ENCODE assay signal across 25 cellular contexts in the genomic region with DNA sequence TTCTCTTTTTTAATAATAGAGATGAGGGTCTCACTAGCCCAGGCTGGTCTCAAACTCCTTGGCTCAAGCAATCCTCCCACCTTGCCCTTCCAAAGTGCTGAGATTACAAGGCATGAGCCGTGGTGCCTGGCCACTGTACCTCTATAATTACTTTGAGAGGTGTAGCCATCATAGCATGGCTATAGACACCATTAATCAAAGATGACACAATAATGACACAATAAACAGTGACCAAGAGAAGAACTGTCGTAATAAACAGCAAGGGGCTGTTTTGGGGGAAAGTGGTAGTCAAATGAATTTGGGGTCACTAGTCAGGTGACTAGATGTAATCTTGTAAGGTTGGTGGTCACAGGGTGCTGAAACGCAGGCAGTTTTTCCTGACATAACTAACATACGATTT. TPM values are rescaled to one million over a fixed set of nuclear protein-coding genes. Genes with fewer than 3 reads are reported as not detected.
DNase-seq lines count a peak whose midpoint lies in the region; ATAC-seq, FAIRE-seq and TF ChIP-seq lines count a peak whose summit lies in the region.
"Had no signal": no experiment of that assay in that cellular context is flagged by ENCODE, and none has a peak within 500 bp of the region (broad histone marks: within the 10 kb centered on the region; RNA-seq: fewer than 3 reads in every experiment).

No MANE protein-coding gene starts in this region.

- TF ChIP-seq EP300 in K562 (IDR thresholded peaks at IDR 0.05; ENCODE audit: low read length) (no peak), esophagus muscularis mucosa (IDR thresholded peaks at IDR 0.05) (no peak)

- DNase-seq in NCI-H146 (lab: John Stamatoyannopoulos, UW) (peak; percentile 30), NCI-H146 treated with DMSO at 0.1 percent for 48 hours (lab: John Stamatoyannopoulos, UW; ENCODE audit: unreplicated experiment) (no peak), NCI-H2227 (lab: John Stamatoyannopoulos, UW; ENCODE audit: unreplicated experiment) (peak; percentile 6), K562 (ENCODE audit: extremely low read depth in 1 of 4, low spot score in 3 of 4) (no peak), smooth muscle cell (lab: John Stamatoyannopoulos, UW; ENCODE audit: unreplicated experiment) (no peak), esophagus muscularis mucosa (ENCODE audit: extremely low spot score) (no peak)
- DNase-seq in naive thymus-derived CD8-positive, alpha-beta T cell: no peak
- DNase-seq: 8988T; Calu3; CD8-positive, alpha-beta memory T cell; DMS153; GDM1; GOT3; NCI-H1092 treated with DMSO at 0.1 percent for 48 hours; NCI-H1436 treated with DMSO at 0.1 percent for 48 hours; NCI-H2081; NCI-H2171; NCI-H446 treated with DMSO at 0.1 percent for 48 hours; NCI-H774; Right ventricle myocardium superior had no signal

- H3K9me3 ChIP-seq in K562 (replicated peaks; ENCODE audit: control insufficient read depth, insufficient read depth, low read depth, low read length): no peaks in the 10 kb centered on the region
- H3K9me3 ChIP-seq in smooth muscle cell (replicated peaks; ENCODE audit: low read depth): no peaks in the 10 kb centered on the region
- H3K9me3 ChIP-seq in esophagus muscularis mucosa: peaks cover 0 to 24% (median 8%) of the 10 kb centered on the region in 4 donors

- H3K9ac ChIP-seq in K562 (ENCODE audit: insufficient read depth in 1 of 2, low read depth in 2 of 2, low read length in 2 of 2) (no peak overlapping the region), smooth muscle cell (ENCODE audit: low read depth) (no peak overlapping the region)
- H3K9ac ChIP-seq: KMS-11 had no signal

- BruUV-seq in K562 (replicated peaks; lab: Mats Ljungman, UMichigan): no TSS peak

- peaks cover 0 to 17% (median 2%) of the 10 kb centered on the region in 9 donors for H3K9me3 Mint-ChIP-seq in naive thymus-derived CD8-positive, alpha-beta T cell

- H4K20me1 ChIP-seq in K562 (replicated peaks; ENCODE audit: control insufficient read depth, insufficient read depth, low read length): no peaks in the 10 kb centered on the region
- no peaks in the 10 kb centered on the region for H4K20me1 ChIP-seq in smooth muscle cell (ENCODE audit: low read depth)

- 53% methylated on average over 4 of the region's 4 CpGs for WGBS in K562 (ENCODE audit: insufficient coverage, low coverage, missing lambda C conversion rate)
- WGBS in smooth muscle cell (ENCODE audit: low lambda C conversion rate): 68% methylated on average over 4 of the region's 4 CpGs
- 93% methylated on average over 4 of the region's 4 CpGs for WGBS in esophagus muscularis mucosa

- peaks cover 0 to 6% (median 4%) of the 10 kb centered on the region in 3 donors for H3K36me3 Mint-ChIP-seq in naive thymus-derived CD8-positive, alpha-beta T cell

- CTCF ChIA-PET in K562 (lab: Yijun Ruan, JAX; ENCODE audit: low intra/inter-chr PET ratio): no interaction called here

- no peak overlapping the region for H3K4me3 ChIP-seq in K562
- no peak overlapping the region for H3K4me3 ChIP-seq in smooth muscle cell
- no peak overlapping the region for H3K4me3 ChIP-seq in esophagus muscularis mucosa

- H3K9me1 ChIP-seq in K562 (ENCODE audit: control insufficient read depth, insufficient read depth, low read length): no peaks in the 10 kb centered on the region

- H3K79me2 ChIP-seq in K562 (ENCODE audit: control insufficient read depth, insufficient read depth, low read length) (no peaks in the 10 kb centered on the region), smooth muscle cell (ENCODE audit: low read depth) (no peaks in the 10 kb centered on the region)

- TF ChIP-seq RAD21 in K562 (CRISPR knock-in tag; conservative IDR thresholded peaks at IDR 0.05 in 1 of 2, IDR thresholded peaks at IDR 0.05 in 1 of 2): no peak

- POLR2A ChIA-PET in K562 (lab: Yijun Ruan, JAX): interaction anchor here (0.6 kb wide), 1 partner anchor 30 kb away, joined by 4 read pairs; a partner anchor contains a TSS
- POLR2A ChIA-PET in naive thymus-derived CD8-positive, alpha-beta T cell (lab: Charles Lee): no interaction called here

- no peak overlapping the region for H3K4me3 Mint-ChIP-seq in naive thymus-derived CD8-positive, alpha-beta T cell
- H3K4me3 Mint-ChIP-seq: CD8-positive, alpha-beta memory T cell had no signal

- no peak for FAIRE-seq in K562 (lab: Jason Lieb, UNC)
- FAIRE-seq: GM18507, HepG2 had no signal

- H3K36me3 ChIP-seq in K562 (ENCODE audit: control insufficient read depth, insufficient read depth, low read length): no peaks in the 10 kb centered on the region
- H3K36me3 ChIP-seq in smooth muscle cell (ENCODE audit: low read depth): no peaks in the 10 kb centered on the region
- no peaks in the 10 kb centered on the region for H3K36me3 ChIP-seq in esophagus muscularis mucosa

- TF ChIP-seq POLR2A in K562 (conservative IDR thresholded peaks at IDR 0.05) (no peak), esophagus muscularis mucosa (IDR thresholded peaks at IDR 0.05; ENCODE audit: low read depth) (no peak)

- no peaks in the 10 kb centered on the region for H3F3A ChIP-seq in smooth muscle cell (ENCODE audit: low read depth)

- H3K27me3 Mint-ChIP-seq in naive thymus-derived CD8-positive, alpha-beta T cell: no peaks in the 10 kb centered on the region
- H3K27me3 Mint-ChIP-seq: CD8-positive, alpha-beta memory T cell had no signal

- H3K27me3 ChIP-seq in K562 (ENCODE audit: control insufficient read depth in 2 of 2, insufficient read depth in 2 of 2, low read length in 2 of 2) (no peaks in the 10 kb centered on the region), smooth muscle cell (ENCODE audit: low read depth) (no peaks in the 10 kb centered on the region), esophagus muscularis mucosa (no peaks in the 10 kb centered on the region)

- H3K4me2 ChIP-seq in K562 (ENCODE audit: insufficient read depth, low read length) (no peak overlapping the region), smooth muscle cell (no peak overlapping the region)
- H3K4me2 ChIP-seq: KMS-11 had no signal

- H3K4me1 Mint-ChIP-seq in naive thymus-derived CD8-positive, alpha-beta T cell: peaks cover 7 to 10% (median 8%) of the 10 kb centered on the region in 4 donors

- H2AFZ ChIP-seq in K562 (ENCODE audit: low read depth, low read length) (no peak overlapping the region), smooth muscle cell (ENCODE audit: low read depth) (no peak overlapping the region)

- no peak overlapping the region for H3K27ac Mint-ChIP-seq in naive thymus-derived CD8-positive, alpha-beta T cell
- H3K27ac Mint-ChIP-seq: CD8-positive, alpha-beta memory T cell had no signal

- TF ChIP-seq CTCF in K562 (IDR thresholded peaks at IDR 0.05 in 2 of 3, conservative IDR thresholded peaks at IDR 0.05 in 1 of 3; ENCODE audit: insufficient read depth in 2 of 3, low read depth in 1 of 3, low read length in 3 of 3) (no peak), smooth muscle cell (IDR thresholded peaks at IDR 0.05; ENCODE audit: borderline replicate concordance, insufficient read depth, poor library complexity, severe bottlenecking) (no peak), esophagus muscularis mucosa (IDR thresholded peaks at IDR 0.05) (no peak)

- in situ Hi-C loops in K562 (cut with MboI): no loop called here

- H3K4me1 ChIP-seq in K562 (replicated peaks in 1 of 2; ENCODE audit: control insufficient read depth in 2 of 2, insufficient read depth in 2 of 2, low read length in 2 of 2) (no peaks in the 10 kb centered on the region; a peak in 2 of 5 replicates), smooth muscle cell (ENCODE audit: low read depth) (no peaks in the 10 kb centered on the region), esophagus muscularis mucosa (no peaks in the 10 kb centered on the region)

- H3K27ac ChIP-seq in K562 (ENCODE audit: extremely low read depth, low read depth, low read length) (no peak overlapping the region), smooth muscle cell (ENCODE audit: low read depth) (peak overlapping the region; percentile 67), esophagus muscularis mucosa (replicated peaks in 1 of 4) (no peak overlapping the region)
- H3K27ac ChIP-seq: C4-2B, KMS-11 had no signal

- no peak for ATAC-seq in K562
- ATAC-seq in GM21423 (IDR thresholded peaks at IDR 0.05; ENCODE audit: unreplicated experiment): no peak
- no peak for ATAC-seq in naive thymus-derived CD8-positive, alpha-beta T cell

- intact Hi-C loops in K562 (cut with micrococcal nuclease) (no loop called here), esophagus muscularis mucosa (cut with DNase I) (no loop called here)

TF ChIP-seq in K562, 482 proteins besides CTCF, POLR2A, EP300 and RAD21:
- TF ChIP-seq MEIS2 (IDR thresholded peaks at IDR 0.05; ENCODE audit: partially characterized antibody) (peak; percentile 51), RAD51 (IDR thresholded peaks at IDR 0.05; ENCODE audit: borderline replicate concordance, low read depth) (no peak), NR2C1 (IDR thresholded peaks at IDR 0.05) (no peak), NR2C1 (tag; IDR thresholded peaks at IDR 0.05) (0 out of 2 replicates have a peak, but pooled peaks have one; percentile 10), ZNF695 (CRISPR knock-in tag; IDR thresholded peaks at IDR 0.05) (no peak)

RNA-seq across cellular contexts. Expression of a gene that starts 30.4 kb away (rescaled TPM):
- total RNA-seq in K562 (2011; cell fraction: chromatin; rRNA removed; ENCODE audit: low replicate concordance): 0.74 and 1.1 TPM in 2 replicates
- total RNA-seq in K562 (2011; cell fraction: nucleolus; rRNA removed): 0.26 and 0.67 TPM in 2 replicates
- 0.84 and 1.3 TPM in 2 replicates for total RNA-seq in K562 (2011; cell fraction: nucleoplasm; rRNA removed)
- total RNA-seq in K562 (2014; rRNA removed) (0.32 and 0.41 TPM in 2 replicates), K562 (2014; rRNA removed; fragmentation: Illumina TruSeq; extraction: Trizol) (0.51 and 0.69 TPM in 2 replicates), K562 (2015; rRNA removed; fragmentation: Illumina TruSeq; extraction: Trizol) (0.23 and 0.36 TPM in 2 replicates), K562 (2021) (0.58 and 0.74 TPM in 2 replicates), smooth muscle cell (27.0 and 30.0 TPM in 2 replicates), esophagus muscularis mucosa (1 to 10 TPM; 2.3 to 8.3 (median 4.7) TPM)
- polyA plus RNA-seq in K562 (2011; rRNA removed) (1.0 and 2.1 TPM in 2 replicates), K562 (2014; fragmentation: Illumina TruSeq; extraction: Trizol) (0.64 and 1.00 TPM in 2 replicates), K562 (2014; fragmentation: Nextera tagmentation; extraction: Ambion mirVana) (under 1 TPM; 0.17 to 0.18 TPM), K562 (2014; rRNA removed) (0.29 and 0.30 TPM in 2 replicates), smooth muscle cell (9.7 and 28.7 TPM in 2 replicates)
- 1.7 and 2.7 TPM in 2 replicates for polyA plus RNA-seq in K562 (2011; cell fraction: cytosol; rRNA removed)
- polyA plus RNA-seq in K562 (2011; cell fraction: nucleus; rRNA removed): 1.5 and 2.7 TPM in 2 replicates
- 0.56 and 1.5 TPM in 2 replicates for polyA plus RNA-seq in K562 (2012)
- 0.98 and 3.1 TPM in 2 replicates for polyA minus RNA-seq in K562 (2011; rRNA and poly(A)+ RNA removed)
- polyA minus RNA-seq in K562 (2011; cell fraction: cytosol; rRNA and poly(A)+ RNA removed): 0.95 and 5.6 TPM in 2 replicates
- polyA minus RNA-seq in K562 (2011; cell fraction: nucleus; rRNA and poly(A)+ RNA removed): 1.5 and 3.3 TPM in 2 replicates
- 1 to 10 TPM; 4.7 to 5.3 TPM for total RNA-seq in naive thymus-derived CD8-positive, alpha-beta T cell
- 1 to 10 TPM in 1 of 3 donors, under 1 TPM in 2; 0.44 to 1.1 (median 0.61) TPM for polyA plus RNA-seq in naive thymus-derived CD8-positive, alpha-beta T cell

Comparison
In these comparisons a context has a peak if more than half of its experiments do, and no peak if none do; other contexts are left out.
1. DNase-seq: peak in NCI-H146 (single experiment) and NCI-H2227 (single experiment); none in NCI-H146 treated with DMSO at 0.1 percent for 48 hours (single experiment), K562 (0 of 4), smooth muscle cell (single experiment), esophagus muscularis mucosa (single experiment) and naive thymus-derived CD8-positive, alpha-beta T cell (0 of 10).